ENCODE assay signal across 8 cellular contexts in the genomic region with DNA sequence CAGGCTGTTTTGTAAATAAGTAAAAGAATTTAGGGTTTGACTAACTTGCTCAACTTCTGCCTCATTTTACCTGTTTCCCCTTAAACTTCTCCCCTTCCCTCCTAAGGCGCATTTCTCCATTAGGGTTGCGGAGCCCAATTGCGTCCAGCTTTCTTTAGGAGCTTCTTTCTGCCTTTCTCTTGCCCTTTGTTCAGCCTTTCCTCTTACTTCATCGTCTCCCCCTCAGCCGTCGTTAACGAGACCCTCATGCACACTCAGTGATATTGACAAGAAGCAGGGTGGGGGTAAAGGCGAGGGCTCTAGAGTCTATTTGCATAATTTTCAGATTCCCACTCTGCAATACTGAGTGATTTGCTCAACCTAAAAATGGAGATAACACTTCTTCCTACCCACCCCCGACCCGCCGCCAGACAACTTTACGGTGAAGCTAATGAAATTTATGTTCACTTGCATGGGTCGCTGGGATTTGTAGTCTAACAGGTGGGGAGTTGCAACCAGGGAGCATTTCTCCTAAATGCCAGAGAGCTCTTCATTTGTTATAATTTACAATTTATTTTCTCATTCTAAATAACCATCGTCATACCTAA. TPM values are rescaled to one million over a fixed set of nuclear protein-coding genes. Genes with fewer than 3 reads are reported as not detected.
DNase-seq lines count a peak whose midpoint lies in the region; ATAC-seq, FAIRE-seq and TF ChIP-seq lines count a peak whose summit lies in the region.

No MANE protein-coding gene starts in this region.

- H3K9me3 ChIP-seq in PC-3 (ENCODE audit: low read length) (no peaks in the 10 kb centered on the region), keratinocyte (ENCODE audit: control insufficient read depth, low read depth, low read length) (no peaks in the 10 kb centered on the region)

- H3K9me3 Mint-ChIP-seq in activated naive CD8-positive, alpha-beta T cell treated with anti-CD3 and anti-CD28 coated beads, Interleukin-2, amount 10 ng/mL, durations not matched to agents 7 days and 5 days, result no peaks in the 10 kb centered on the region

- H3K4me3 Mint-ChIP-seq in activated naive CD8-positive, alpha-beta T cell treated with anti-CD3 and anti-CD28 coated beads, Interleukin-2, amount 10 ng/mL, durations not matched to agents 7 days and 5 days, result peak overlapping the region; percentile 98

- H3K36me3 ChIP-seq in PC-3 (ENCODE audit: low read depth, low read length) (no peaks in the 10 kb centered on the region), keratinocyte (ENCODE audit: control insufficient read depth in 2 of 2, extremely low read depth in 1 of 2, insufficient read depth in 2 of 2, low read length in 2 of 2) (peaks cover 4 to 13% of the 10 kb centered on the region in 2 experiments)

- H3K36me3 Mint-ChIP-seq in activated naive CD8-positive, alpha-beta T cell treated with anti-CD3 and anti-CD28 coated beads, Interleukin-2, amount 10 ng/mL, durations not matched to agents 7 days and 5 days, result no peaks in the 10 kb centered on the region

- H4K20me1 ChIP-seq in PC-3 (ENCODE audit: low read length) (no peaks in the 10 kb centered on the region), keratinocyte (ENCODE audit: control insufficient read depth, extremely low read depth, insufficient read depth, low read length) (no peaks in the 10 kb centered on the region)

- BruUV-seq in PC-3 (replicated peaks; lab: Mats Ljungman, UMichigan), result no TSS peak

- H3K79me2 ChIP-seq in PC-3 (ENCODE audit: low read length), result peaks cover 30% of the 10 kb centered on the region
- peaks cover 42% of the 10 kb centered on the region for H3K79me2 ChIP-seq in keratinocyte (ENCODE audit: control insufficient read depth, insufficient read depth, low read length)

- peak overlapping the region; percentile 97 for H3K27ac Mint-ChIP-seq in activated naive CD8-positive, alpha-beta T cell treated with anti-CD3 and anti-CD28 coated beads, Interleukin-2, amount 10 ng/mL, durations not matched to agents 7 days and 5 days

- H3K27me3 ChIP-seq in PC-3 (ENCODE audit: low read length) (no peaks in the 10 kb centered on the region), keratinocyte (ENCODE audit: control insufficient read depth, extremely low read depth, insufficient read depth, low read length) (no peaks in the 10 kb centered on the region)

- H2AFZ ChIP-seq in PC-3 (ENCODE audit: low read length) (peak overlapping the region; percentile 99), keratinocyte (ENCODE audit: control insufficient read depth, low read length) (peak overlapping the region; percentile 95)

- no peaks in the 10 kb centered on the region for H3K9me2 ChIP-seq in PC-3 (replicated peaks; ENCODE audit: low read length)

- no peaks in the 10 kb centered on the region for H3F3A ChIP-seq in PC-3 (ENCODE audit: low read length, unreplicated experiment)

- TF ChIP-seq CTCF in PC-3 (conservative IDR thresholded peaks at IDR 0.05; ENCODE audit: low read depth, low read length), result no peak
- TF ChIP-seq CTCF in keratinocyte (optimal IDR thresholded peaks at IDR 0.05 in 1 of 3, IDR thresholded peaks at IDR 0.05 in 1 of 3, conservative IDR thresholded peaks at IDR 0.05 in 1 of 3; ENCODE audit: extremely low read depth in 1 of 3, insufficient read depth in 2 of 3, low read length in 3 of 3), result no peak

- DNase-seq in NCI-H1105 treated with DMSO at 0.1 percent for 48 hours (lab: John Stamatoyannopoulos, UW) (peak; percentile 33), NCI-H1105 (lab: John Stamatoyannopoulos, UW) (no peak), PC-3 (no peak), keratinocyte (ENCODE audit: low read depth, low spot score) (no peak), NCI-H524 treated with DMSO at 0.1 percent for 48 hours (lab: John Stamatoyannopoulos, UW) (no peak), urothelium cell line (ENCODE audit: low spot score) (no peak)
- no peak for DNase-seq in activated naive CD8-positive, alpha-beta T cell treated with anti-CD3 and anti-CD28 coated beads, Interleukin-2, amount 10 ng/mL, durations not matched to agents 7 days and 5 days
- DNase-seq in stimulated activated CD4-positive, alpha-beta T cell treated with anti-CD3 and anti-CD28 coated beads, Interleukin-4, amount 100 ng/mL, for 1 hour, result peak; percentile 39

- intact Hi-C loops in PC-3 (cut with micrococcal nuclease), result no loop called here

- H3K4me1 ChIP-seq in PC-3 (ENCODE audit: insufficient read depth, low read length) (peaks cover 33% of the 10 kb centered on the region), keratinocyte (ENCODE audit: control insufficient read depth, extremely low read depth, insufficient read depth, low read length) (peaks cover 24% of the 10 kb centered on the region)

- FAIRE-seq in keratinocyte (lab: Jason Lieb, UNC) (no peak), urothelium cell line (lab: Jason Lieb, UNC) (no peak)

- no peaks in the 10 kb centered on the region for H3K9me1 ChIP-seq in keratinocyte (ENCODE audit: control insufficient read depth, extremely low read depth, insufficient read depth, low read length)

- dilution Hi-C loops in keratinocyte (cut with MboI; ENCODE audit: extremely low pct_ligation_motif_present, low sequenced_read_pairs), result no loop called here

- peak overlapping the region; percentile 84 for H3K9ac ChIP-seq in PC-3 (ENCODE audit: low read length)
- H3K9ac ChIP-seq in keratinocyte (ENCODE audit: control insufficient read depth, extremely low read depth, insufficient read depth, low read length), result peak overlapping the region; percentile 82

- ATAC-seq in PC-3, result no peak
- no peak for ATAC-seq in activated naive CD8-positive, alpha-beta T cell treated with anti-CD3 and anti-CD28 coated beads, Interleukin-2, amount 10 ng/mL, durations not matched to agents 7 days and 5 days (ENCODE audit: low read depth)

- H3K4me3 ChIP-seq in PC-3 (ENCODE audit: low read length), result peak overlapping the region; percentile 100
- peak overlapping the region; percentile 77 to 93 (median 91) for H3K4me3 ChIP-seq in keratinocyte (ENCODE audit: control insufficient read depth in 2 of 3, extremely low read depth in 1 of 3, insufficient read depth in 2 of 3, low read depth in 1 of 3, low read length in 3 of 3)

- H3K4me2 ChIP-seq in PC-3 (ENCODE audit: low read length) (peak overlapping the region; percentile 99), keratinocyte (ENCODE audit: control insufficient read depth, extremely low read depth, insufficient read depth, low read depth, low read length) (peak overlapping the region; percentile 97)

- H3K27ac ChIP-seq in PC-3 (ENCODE audit: low read length) (peak overlapping the region; percentile 75), keratinocyte (ENCODE audit: control insufficient read depth, insufficient read depth, low read length) (peak overlapping the region; percentile 83)

- peaks cover 18% of the 10 kb centered on the region for H3K4me1 Mint-ChIP-seq in activated naive CD8-positive, alpha-beta T cell treated with anti-CD3 and anti-CD28 coated beads, Interleukin-2, amount 10 ng/mL, durations not matched to agents 7 days and 5 days

- CTCF ChIA-PET in PC-3 (lab: Charles Lee), result no interaction called here

- H3K27me3 Mint-ChIP-seq in activated naive CD8-positive, alpha-beta T cell treated with anti-CD3 and anti-CD28 coated beads, Interleukin-2, amount 10 ng/mL, durations not matched to agents 7 days and 5 days, result peaks cover 6% of the 10 kb centered on the region

- POLR2A ChIA-PET in PC-3 (lab: Charles Lee; ENCODE audit: unreplicated experiment), result interaction anchor here (0.6 to 0.7 kb wide), 3 partner anchors 33 to 101 kb away, joined by 3 read pairs; no protein-coding TSS in a partner anchor
- POLR2A ChIA-PET in activated naive CD8-positive, alpha-beta T cell treated with anti-CD3 and anti-CD28 coated beads, Interleukin-2, amount 10 ng/mL, durations not matched to agents 7 days and 5 days (lab: Charles Lee), result interaction anchor here (0.6 to 3.0 kb wide), 28 partner anchors 24 to 1402 kb away, joined by 3 to 35 read pairs (median 6); a partner anchor contains a TSS

RNA-seq across cellular contexts. Expression of a gene that starts 1.3 kb away (rescaled TPM):
- total RNA-seq in PC-3 (2014; rRNA removed), result 7.4 and 8.2 TPM in 2 replicates
- 1 to 10 TPM; 6.4 to 6.8 TPM for total RNA-seq in activated naive CD8-positive, alpha-beta T cell treated with anti-CD3 and anti-CD28 coated beads, Interleukin-2, amount 10 ng/mL, durations not matched to agents 7 days and 5 days
- polyA plus RNA-seq in keratinocyte, result 59.2 to 110 TPM (median 73.2 TPM) in 3 replicates
- 66.9 TPM for polyA plus RNA-seq in keratinocyte (2011; ENCODE audit: low read depth)
- polyA plus RNA-seq in keratinocyte (2011; cell fraction: cytosol; rRNA removed), result 59.8 and 88.4 TPM in 2 replicates
- polyA plus RNA-seq in keratinocyte (2011; cell fraction: nucleus; rRNA removed), result 113 and 139 TPM in 2 replicates
- polyA plus RNA-seq in keratinocyte (2012; ENCODE audit: low replicate concordance), result 89.1 and 89.3 TPM in 2 replicates
- 88.4 to 139 TPM (median 131 TPM) in 3 replicates for polyA minus RNA-seq in keratinocyte
- polyA minus RNA-seq in keratinocyte (2011; cell fraction: cytosol; rRNA and poly(A)+ RNA removed), result 166 TPM
- polyA minus RNA-seq in keratinocyte (2011; cell fraction: nucleus; rRNA and poly(A)+ RNA removed), result 86.6 and 94.1 TPM in 2 replicates

Comparison
In these comparisons a context has a peak if more than half of its experiments do, and no peak if none do; other contexts are left out.
1. DNase-seq: peak in NCI-H1105 treated with DMSO at 0.1 percent for 48 hours (single experiment) and stimulated activated CD4-positive, alpha-beta T cell treated with anti-CD3 and anti-CD28 coated beads, Interleukin-4, amount 100 ng/mL, for 1 hour (single experiment); none in NCI-H1105 (single experiment), PC-3 (single experiment), activated naive CD8-positive, alpha-beta T cell treated with anti-CD3 and anti-CD28 coated beads, Interleukin-2, amount 10 ng/mL, durations not matched to agents 7 days and 5 days (single experiment), keratinocyte (single experiment), NCI-H524 treated with DMSO at 0.1 percent for 48 hours (single experiment) and urothelium cell line (single experiment).